Comparison of ENCODE assay signal across 8 cellular contexts in genomic region chr10:5623081-5623748, GRCh38. TPM values are rescaled to one million over a fixed set of nuclear protein-coding genes. Genes with fewer than 3 reads are reported as not detected.
A peak's percentile ranks its signal among the peaks of the same experiment; 100 is the strongest.
DNase-seq lines count a peak whose midpoint lies in the region; ATAC-seq, FAIRE-seq and TF ChIP-seq lines count a peak whose summit lies in the region.

No MANE protein-coding gene starts in this region.

- peak overlapping the region in 1 of 5 donors; percentile 33 for H3K27ac ChIP-seq in adrenal gland

- peak; percentile 80 to 90 for ATAC-seq in left cardiac atrium

- H3K4me3 Mint-ChIP-seq in HFFc6, result no peak overlapping the region

- no peak overlapping the region for H3K4me3 ChIP-seq in adrenal gland

- peak; percentile 97 for FAIRE-seq in GM12892 (lab: Jason Lieb, UNC)

- peaks cover 38% of the 10 kb centered on the region for H3K4me1 Mint-ChIP-seq in HFFc6 (ENCODE audit: low read depth)

- TF ChIP-seq CTCF in HFFc6 (IDR thresholded peaks at IDR 0.05) (peak; percentile 95), adrenal gland (IDR thresholded peaks at IDR 0.05) (peak; percentile 88 to 93 (median 90))

- H3K27me3 Mint-ChIP-seq in HFFc6 (ENCODE audit: insufficient read depth), result no peaks in the 10 kb centered on the region; the same call in 1 of the 2 replicates

- H3K36me3 ChIP-seq in adrenal gland (replicated peaks in 1 of 2), result no peaks in the 10 kb centered on the region

- DNase-seq in GM12892 (ENCODE audit: insufficient read length) (peak; percentile 85), HFFc6 (peak; percentile 81), NAMALWA (ENCODE audit: low spot score) (peak; percentile 89), T-helper 1 cell (peak; percentile 47 to 78 (median 64)), adrenal gland (peak; percentile 88 to 95 (median 93)), left cardiac atrium (peak; percentile 93), putamen (ENCODE audit: low spot score) (peak; percentile 60), cortex of kidney (lab: John Stamatoyannopoulos, UW) (no peak)

- peak overlapping the region; percentile 67; the same call in 1 of the 2 replicates for H3K27ac Mint-ChIP-seq in HFFc6

- no peaks in the 10 kb centered on the region for H3K9me3 Mint-ChIP-seq in HFFc6

- H3K4me1 ChIP-seq in adrenal gland (replicated peaks in 1 of 2), result peaks cover 8 to 13% of the 10 kb centered on the region in 2 donors

- TF ChIP-seq POLR2A in GM12892 (IDR thresholded peaks at IDR 0.05; ENCODE audit: low read depth, low read length), result no peak
- no peak for TF ChIP-seq POLR2A in adrenal gland (IDR thresholded peaks at IDR 0.05)

- H3K27me3 ChIP-seq in adrenal gland, result no peaks in the 10 kb centered on the region

- 12 to 48% (median 23%) methylated on average over 5 to 19 of the region's 19 CpGs for WGBS in adrenal gland, 4 donors

- no peaks in the 10 kb centered on the region for H3K36me3 Mint-ChIP-seq in HFFc6 (ENCODE audit: low read depth)

- H3K9me3 ChIP-seq in adrenal gland (replicated peaks in 1 of 3), result no peaks in the 10 kb centered on the region

- intact Hi-C loops in adrenal gland (cut with DNase I) (loop anchor here (5.0 kb wide), 1 partner anchor 181 kb away; no protein-coding TSS in a partner anchor), left cardiac atrium (cut with DNase I) (loop anchor here (2.0 to 10.0 kb wide), 4 partner anchors 181 to 788 kb away; no protein-coding TSS in a partner anchor)

RNA-seq across cellular contexts. Expression of gene ASB13, which starts 43.2 kb away (rescaled TPM):
- 0.53 TPM for polyA plus RNA-seq in GM12892 (2012; ENCODE audit: missing spikeins)
- 10 to 100 TPM in 1 of 6 experiments, 1 to 10 TPM in 5; 7.8 to 10.1 (median 9.1) TPM for total RNA-seq in HFFc6 (2021; fragmentation: NEBNext Ultra II Directional; extraction: Animal tissue kit (Norgen Biotek cat#: 25700))
- total RNA-seq in adrenal gland, result 10 to 100 TPM; 34.6 to 65.9 (median 48.0) TPM
- 10 to 100 TPM; 24.4 to 44.8 (median 39.1) TPM for polyA plus RNA-seq in adrenal gland
- total RNA-seq in left cardiac atrium, result 10 to 100 TPM; 17.1 to 19.1 TPM
